1 cellular context compared by ENCODE assay signal in genomic region chr1:8200317-8201115, GRCh38.
TF ChIP-seq lines count a peak whose summit lies in the region.

No MANE protein-coding gene starts in this region.

TF ChIP-seq in HepG2, 621 proteins besides CTCF, POLR2A, EP300 and RAD21 (continued from another document and continues in another):
- TF ChIP-seq, protein P1, sequence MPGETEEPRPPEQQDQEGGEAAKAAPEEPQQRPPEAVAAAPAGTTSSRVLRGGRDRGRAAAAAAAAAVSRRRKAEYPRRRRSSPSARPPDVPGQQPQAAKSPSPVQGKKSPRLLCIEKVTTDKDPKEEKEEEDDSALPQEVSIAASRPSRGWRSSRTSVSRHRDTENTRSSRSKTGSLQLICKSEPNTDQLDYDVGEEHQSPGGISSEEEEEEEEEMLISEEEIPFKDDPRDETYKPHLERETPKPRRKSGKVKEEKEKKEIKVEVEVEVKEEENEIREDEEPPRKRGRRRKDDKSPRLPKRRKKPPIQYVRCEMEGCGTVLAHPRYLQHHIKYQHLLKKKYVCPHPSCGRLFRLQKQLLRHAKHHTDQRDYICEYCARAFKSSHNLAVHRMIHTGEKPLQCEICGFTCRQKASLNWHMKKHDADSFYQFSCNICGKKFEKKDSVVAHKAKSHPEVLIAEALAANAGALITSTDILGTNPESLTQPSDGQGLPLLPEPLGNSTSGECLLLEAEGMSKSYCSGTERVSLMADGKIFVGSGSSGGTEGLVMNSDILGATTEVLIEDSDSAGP (CRISPR knock-in tag; IDR thresholded peaks at IDR 0.05; ENCODE audit: borderline replicate concordance), result peak; percentile 83
- TF ChIP-seq HNF4G (IDR thresholded peaks at IDR 0.05; ENCODE audit: borderline replicate concordance, low read depth, low read length) (peak; percentile 69; the same call in 1 of the 2 replicates), HNF4G (CRISPR knock-in tag; IDR thresholded peaks at IDR 0.05; ENCODE audit: borderline replicate concordance, low read depth) (0 out of 2 replicates have a peak, but pooled peaks have one; percentile 20), GATAD1 (CRISPR knock-in tag; IDR thresholded peaks at IDR 0.05) (0 out of 2 replicates have a peak, but pooled peaks have one; percentile 20), FOXP1 (IDR thresholded peaks at IDR 0.05) (no peak), FOXP1 (CRISPR knock-in tag; IDR thresholded peaks at IDR 0.05) (peak; percentile 91), HDAC2 (CRISPR knock-in tag; IDR thresholded peaks at IDR 0.05) (peak; percentile 98), JDP2 (CRISPR knock-in tag; IDR thresholded peaks at IDR 0.05; ENCODE audit: borderline replicate concordance) (no peak), MED13 (CRISPR knock-in tag; IDR thresholded peaks at IDR 0.05) (0 out of 2 replicates have a peak, but pooled peaks have one; percentile 69), ISL2 (CRISPR knock-in tag; IDR thresholded peaks at IDR 0.05) (peak; percentile 75), ZBTB38 (CRISPR knock-in tag; IDR thresholded peaks at IDR 0.05) (peak; percentile 84), ARHGAP35 (CRISPR knock-in tag; IDR thresholded peaks at IDR 0.05; ENCODE audit: borderline replicate concordance) (0 out of 2 replicates have a peak, but pooled peaks have one; percentile 23), ZNF556 (CRISPR knock-in tag; IDR thresholded peaks at IDR 0.05; ENCODE audit: borderline replicate concordance) (peak; percentile 90; the same call in 1 of the 2 replicates), HDAC1 (CRISPR knock-in tag; IDR thresholded peaks at IDR 0.05) (peak; percentile 87), SP2 (CRISPR knock-in tag; IDR thresholded peaks at IDR 0.05) (no peak), IKZF5 (CRISPR knock-in tag; IDR thresholded peaks at IDR 0.05) (peak; percentile 39; the same call in 1 of the 2 replicates), ESRRA (CRISPR knock-in tag; IDR thresholded peaks at IDR 0.05; ENCODE audit: low read depth) (peak; percentile 95), ELF1 (CRISPR knock-in tag; IDR thresholded peaks at IDR 0.05) (peak; percentile 31; the same call in 1 of the 2 replicates), TCF7 (IDR thresholded peaks at IDR 0.05; ENCODE audit: low read depth) (peak; percentile 64), KDM6A (CRISPR knock-in tag; IDR thresholded peaks at IDR 0.05; ENCODE audit: low read depth) (peak; percentile 66), KAT8 (CRISPR knock-in tag; IDR thresholded peaks at IDR 0.05) (peak; percentile 45; the same call in 1 of the 2 replicates), SALL1 (CRISPR knock-in tag; IDR thresholded peaks at IDR 0.05) (peak; percentile 95), SKIL (CRISPR knock-in tag; IDR thresholded peaks at IDR 0.05; ENCODE audit: borderline replicate concordance) (peak; percentile 90), ZNF256 (CRISPR knock-in tag; conservative IDR thresholded peaks at IDR 0.05) (no peak), CHD4 (IDR thresholded peaks at IDR 0.05; ENCODE audit: borderline replicate concordance, low read length) (0 out of 2 replicates have a peak, but pooled peaks have one; percentile 14), ZMYM3 (CRISPR knock-in tag; IDR thresholded peaks at IDR 0.05) (peak; percentile 82), NFIC (IDR thresholded peaks at IDR 0.05; ENCODE audit: low read length) (peak; percentile 69), ZKSCAN8 (CRISPR knock-in tag; IDR thresholded peaks at IDR 0.05; ENCODE audit: borderline replicate concordance) (no peak), ATF3 (CRISPR knock-in tag; IDR thresholded peaks at IDR 0.05) (peak; percentile 83)
- TF ChIP-seq, protein P2, sequence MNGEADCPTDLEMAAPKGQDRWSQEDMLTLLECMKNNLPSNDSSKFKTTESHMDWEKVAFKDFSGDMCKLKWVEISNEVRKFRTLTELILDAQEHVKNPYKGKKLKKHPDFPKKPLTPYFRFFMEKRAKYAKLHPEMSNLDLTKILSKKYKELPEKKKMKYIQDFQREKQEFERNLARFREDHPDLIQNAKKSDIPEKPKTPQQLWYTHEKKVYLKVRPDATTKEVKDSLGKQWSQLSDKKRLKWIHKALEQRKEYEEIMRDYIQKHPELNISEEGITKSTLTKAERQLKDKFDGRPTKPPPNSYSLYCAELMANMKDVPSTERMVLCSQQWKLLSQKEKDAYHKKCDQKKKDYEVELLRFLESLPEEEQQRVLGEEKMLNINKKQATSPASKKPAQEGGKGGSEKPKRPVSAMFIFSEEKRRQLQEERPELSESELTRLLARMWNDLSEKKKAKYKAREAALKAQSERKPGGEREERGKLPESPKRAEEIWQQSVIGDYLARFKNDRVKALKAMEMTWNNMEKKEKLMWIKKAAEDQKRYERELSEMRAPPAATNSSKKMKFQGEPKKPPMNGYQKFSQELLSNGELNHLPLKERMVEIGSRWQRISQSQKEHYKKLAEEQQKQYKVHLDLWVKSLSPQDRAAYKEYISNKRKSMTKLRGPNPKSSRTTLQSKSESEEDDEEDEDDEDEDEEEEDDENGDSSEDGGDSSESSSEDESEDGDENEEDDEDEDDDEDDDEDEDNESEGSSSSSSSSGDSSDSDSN (CRISPR knock-in tag; IDR thresholded peaks at IDR 0.05), result peak; percentile 55
- TF ChIP-seq, protein P3, sequence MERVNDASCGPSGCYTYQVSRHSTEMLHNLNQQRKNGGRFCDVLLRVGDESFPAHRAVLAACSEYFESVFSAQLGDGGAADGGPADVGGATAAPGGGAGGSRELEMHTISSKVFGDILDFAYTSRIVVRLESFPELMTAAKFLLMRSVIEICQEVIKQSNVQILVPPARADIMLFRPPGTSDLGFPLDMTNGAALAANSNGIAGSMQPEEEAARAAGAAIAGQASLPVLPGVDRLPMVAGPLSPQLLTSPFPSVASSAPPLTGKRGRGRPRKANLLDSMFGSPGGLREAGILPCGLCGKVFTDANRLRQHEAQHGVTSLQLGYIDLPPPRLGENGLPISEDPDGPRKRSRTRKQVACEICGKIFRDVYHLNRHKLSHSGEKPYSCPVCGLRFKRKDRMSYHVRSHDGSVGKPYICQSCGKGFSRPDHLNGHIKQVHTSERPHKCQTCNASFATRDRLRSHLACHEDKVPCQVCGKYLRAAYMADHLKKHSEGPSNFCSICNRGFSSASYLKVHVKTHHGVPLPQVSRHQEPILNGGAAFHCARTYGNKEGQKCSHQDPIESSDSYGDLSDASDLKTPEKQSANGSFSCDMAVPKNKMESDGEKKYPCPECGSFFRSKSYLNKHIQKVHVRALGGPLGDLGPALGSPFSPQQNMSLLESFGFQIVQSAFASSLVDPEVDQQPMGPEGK (CRISPR knock-in tag; IDR thresholded peaks at IDR 0.05), result peak; percentile 94
- TF ChIP-seq, protein P4, sequence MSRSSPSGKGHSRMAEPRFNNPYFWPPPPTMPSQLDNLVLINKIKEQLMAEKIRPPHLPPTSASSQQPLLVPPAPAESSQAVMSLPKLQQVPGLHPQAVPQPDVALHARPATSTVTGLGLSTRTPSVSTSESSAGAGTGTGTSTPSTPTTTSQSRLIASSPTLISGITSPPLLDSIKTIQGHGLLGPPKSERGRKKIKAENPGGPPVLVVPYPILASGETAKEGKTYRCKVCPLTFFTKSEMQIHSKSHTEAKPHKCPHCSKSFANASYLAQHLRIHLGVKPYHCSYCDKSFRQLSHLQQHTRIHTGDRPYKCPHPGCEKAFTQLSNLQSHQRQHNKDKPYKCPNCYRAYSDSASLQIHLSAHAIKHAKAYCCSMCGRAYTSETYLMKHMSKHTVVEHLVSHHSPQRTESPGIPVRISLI (CRISPR knock-in tag; IDR thresholded peaks at IDR 0.05; ENCODE audit: borderline replicate concordance), result peak; percentile 53; the same call in 1 of the 2 replicates
- TF ChIP-seq, protein P5, sequence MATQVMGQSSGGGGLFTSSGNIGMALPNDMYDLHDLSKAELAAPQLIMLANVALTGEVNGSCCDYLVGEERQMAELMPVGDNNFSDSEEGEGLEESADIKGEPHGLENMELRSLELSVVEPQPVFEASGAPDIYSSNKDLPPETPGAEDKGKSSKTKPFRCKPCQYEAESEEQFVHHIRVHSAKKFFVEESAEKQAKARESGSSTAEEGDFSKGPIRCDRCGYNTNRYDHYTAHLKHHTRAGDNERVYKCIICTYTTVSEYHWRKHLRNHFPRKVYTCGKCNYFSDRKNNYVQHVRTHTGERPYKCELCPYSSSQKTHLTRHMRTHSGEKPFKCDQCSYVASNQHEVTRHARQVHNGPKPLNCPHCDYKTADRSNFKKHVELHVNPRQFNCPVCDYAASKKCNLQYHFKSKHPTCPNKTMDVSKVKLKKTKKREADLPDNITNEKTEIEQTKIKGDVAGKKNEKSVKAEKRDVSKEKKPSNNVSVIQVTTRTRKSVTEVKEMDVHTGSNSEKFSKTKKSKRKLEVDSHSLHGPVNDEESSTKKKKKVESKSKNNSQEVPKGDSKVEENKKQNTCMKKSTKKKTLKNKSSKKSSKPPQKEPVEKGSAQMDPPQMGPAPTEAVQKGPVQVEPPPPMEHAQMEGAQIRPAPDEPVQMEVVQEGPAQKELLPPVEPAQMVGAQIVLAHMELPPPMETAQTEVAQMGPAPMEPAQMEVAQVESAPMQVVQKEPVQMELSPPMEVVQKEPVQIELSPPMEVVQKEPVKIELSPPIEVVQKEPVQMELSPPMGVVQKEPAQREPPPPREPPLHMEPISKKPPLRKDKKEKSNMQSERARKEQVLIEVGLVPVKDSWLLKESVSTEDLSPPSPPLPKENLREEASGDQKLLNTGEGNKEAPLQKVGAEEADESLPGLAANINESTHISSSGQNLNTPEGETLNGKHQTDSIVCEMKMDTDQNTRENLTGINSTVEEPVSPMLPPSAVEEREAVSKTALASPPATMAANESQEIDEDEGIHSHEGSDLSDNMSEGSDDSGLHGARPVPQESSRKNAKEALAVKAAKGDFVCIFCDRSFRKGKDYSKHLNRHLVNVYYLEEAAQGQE (IDR thresholded peaks at IDR 0.05; ENCODE audit: borderline replicate concordance in 1 of 2, low read depth in 1 of 2, low read length in 2 of 2), result peak in 1 of 2 experiments; percentile 59; a peak in 1 of 4 replicates
- TF ChIP-seq, protein P6, sequence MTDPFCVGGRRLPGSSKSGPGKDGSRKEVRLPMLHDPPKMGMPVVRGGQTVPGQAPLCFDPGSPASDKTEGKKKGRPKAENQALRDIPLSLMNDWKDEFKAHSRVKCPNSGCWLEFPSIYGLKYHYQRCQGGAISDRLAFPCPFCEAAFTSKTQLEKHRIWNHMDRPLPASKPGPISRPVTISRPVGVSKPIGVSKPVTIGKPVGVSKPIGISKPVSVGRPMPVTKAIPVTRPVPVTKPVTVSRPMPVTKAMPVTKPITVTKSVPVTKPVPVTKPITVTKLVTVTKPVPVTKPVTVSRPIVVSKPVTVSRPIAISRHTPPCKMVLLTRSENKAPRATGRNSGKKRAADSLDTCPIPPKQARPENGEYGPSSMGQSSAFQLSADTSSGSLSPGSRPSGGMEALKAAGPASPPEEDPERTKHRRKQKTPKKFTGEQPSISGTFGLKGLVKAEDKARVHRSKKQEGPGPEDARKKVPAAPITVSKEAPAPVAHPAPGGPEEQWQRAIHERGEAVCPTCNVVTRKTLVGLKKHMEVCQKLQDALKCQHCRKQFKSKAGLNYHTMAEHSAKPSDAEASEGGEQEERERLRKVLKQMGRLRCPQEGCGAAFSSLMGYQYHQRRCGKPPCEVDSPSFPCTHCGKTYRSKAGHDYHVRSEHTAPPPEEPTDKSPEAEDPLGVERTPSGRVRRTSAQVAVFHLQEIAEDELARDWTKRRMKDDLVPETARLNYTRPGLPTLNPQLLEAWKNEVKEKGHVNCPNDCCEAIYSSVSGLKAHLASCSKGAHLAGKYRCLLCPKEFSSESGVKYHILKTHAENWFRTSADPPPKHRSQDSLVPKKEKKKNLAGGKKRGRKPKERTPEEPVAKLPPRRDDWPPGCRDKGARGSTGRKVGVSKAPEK (CRISPR knock-in tag; IDR thresholded peaks at IDR 0.05; ENCODE audit: borderline replicate concordance), result peak; percentile 83; the same call in 1 of the 2 replicates
- TF ChIP-seq, protein P7, sequence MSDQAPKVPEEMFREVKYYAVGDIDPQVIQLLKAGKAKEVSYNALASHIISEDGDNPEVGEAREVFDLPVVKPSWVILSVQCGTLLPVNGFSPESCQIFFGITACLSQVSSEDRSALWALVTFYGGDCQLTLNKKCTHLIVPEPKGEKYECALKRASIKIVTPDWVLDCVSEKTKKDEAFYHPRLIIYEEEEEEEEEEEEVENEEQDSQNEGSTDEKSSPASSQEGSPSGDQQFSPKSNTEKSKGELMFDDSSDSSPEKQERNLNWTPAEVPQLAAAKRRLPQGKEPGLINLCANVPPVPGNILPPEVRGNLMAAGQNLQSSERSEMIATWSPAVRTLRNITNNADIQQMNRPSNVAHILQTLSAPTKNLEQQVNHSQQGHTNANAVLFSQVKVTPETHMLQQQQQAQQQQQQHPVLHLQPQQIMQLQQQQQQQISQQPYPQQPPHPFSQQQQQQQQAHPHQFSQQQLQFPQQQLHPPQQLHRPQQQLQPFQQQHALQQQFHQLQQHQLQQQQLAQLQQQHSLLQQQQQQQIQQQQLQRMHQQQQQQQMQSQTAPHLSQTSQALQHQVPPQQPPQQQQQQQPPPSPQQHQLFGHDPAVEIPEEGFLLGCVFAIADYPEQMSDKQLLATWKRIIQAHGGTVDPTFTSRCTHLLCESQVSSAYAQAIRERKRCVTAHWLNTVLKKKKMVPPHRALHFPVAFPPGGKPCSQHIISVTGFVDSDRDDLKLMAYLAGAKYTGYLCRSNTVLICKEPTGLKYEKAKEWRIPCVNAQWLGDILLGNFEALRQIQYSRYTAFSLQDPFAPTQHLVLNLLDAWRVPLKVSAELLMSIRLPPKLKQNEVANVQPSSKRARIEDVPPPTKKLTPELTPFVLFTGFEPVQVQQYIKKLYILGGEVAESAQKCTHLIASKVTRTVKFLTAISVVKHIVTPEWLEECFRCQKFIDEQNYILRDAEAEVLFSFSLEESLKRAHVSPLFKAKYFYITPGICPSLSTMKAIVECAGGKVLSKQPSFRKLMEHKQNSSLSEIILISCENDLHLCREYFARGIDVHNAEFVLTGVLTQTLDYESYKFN (CRISPR knock-in tag; conservative IDR thresholded peaks at IDR 0.05), result peak; percentile 87
